19 cellular contexts compared by ENCODE assay signal in the genomic region with DNA sequence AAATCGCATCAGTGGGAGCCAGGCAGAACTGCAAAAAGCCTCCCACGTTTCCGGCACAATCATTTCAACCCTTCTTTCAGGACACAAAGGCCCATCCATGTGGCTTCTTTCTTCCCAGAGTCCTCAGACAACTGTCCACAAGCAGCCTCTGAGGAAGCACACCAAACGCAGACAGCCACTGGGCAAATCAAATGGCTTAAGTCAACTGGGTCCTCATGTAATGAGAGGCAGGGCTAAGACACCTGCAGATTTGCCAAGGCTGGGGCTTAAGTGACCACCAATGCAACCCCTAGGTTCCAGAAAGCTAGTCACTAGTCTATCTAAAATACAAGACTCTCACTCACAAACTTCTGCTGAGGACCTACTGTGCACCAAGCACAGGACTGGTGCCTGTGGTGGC. TPM values are rescaled to one million over a fixed set of nuclear protein-coding genes. Genes with fewer than 3 reads are reported as not detected.
A peak's percentile ranks its signal among the peaks of the same experiment; 100 is the strongest.
DNase-seq lines count a peak whose midpoint lies in the region; FAIRE-seq and TF ChIP-seq lines count a peak whose summit lies in the region.
"Had no signal": no experiment of that assay in that cellular context is flagged by ENCODE, and none has a peak within 500 bp of the region (broad histone marks: within the 10 kb centered on the region; RNA-seq: fewer than 3 reads in every experiment).

No MANE protein-coding gene starts in this region.

- peak overlapping the region; percentile 41 for H2BK5ac ChIP-seq in H1 (ENCODE audit: low read depth, low read length)
- H2BK5ac ChIP-seq in neuronal stem cell (ENCODE audit: low read length): no peak overlapping the region

- H3K36me3 ChIP-seq in Caco-2 (ENCODE audit: control insufficient read depth, insufficient read depth, low read length) (no peaks in the 10 kb centered on the region), OCI-LY3 (replicated peaks; ENCODE audit: low read depth, low read length) (peaks cover 40% of the 10 kb centered on the region), H1 (ENCODE audit: control insufficient read depth in 2 of 4, insufficient read depth in 4 of 4, low read length in 3 of 4) (peaks cover 0 to 4% (median 0%) of the 10 kb centered on the region in 4 experiments; a peak in 2 of 8 replicates), neuronal stem cell (replicated peaks in 1 of 2; ENCODE audit: control insufficient read depth in 2 of 2, insufficient read depth in 2 of 2, low read length in 2 of 2) (no peaks in the 10 kb centered on the region)
- H3K36me3 ChIP-seq: BLaER1 treated with 17β-estradiol and CSF1 and Interleukin-3, amounts not matched to agents 10 nM and 100 nM had no signal

- BruUV-seq in Caco-2 (replicated peaks; lab: Mats Ljungman, UMichigan): no TSS peak

- peaks cover 62% of the 10 kb centered on the region for H3K4me1 ChIP-seq in Caco-2
- peaks cover 82% of the 10 kb centered on the region for H3K4me1 ChIP-seq in OCI-LY3 (ENCODE audit: low read length)
- peaks cover 8 to 25% (median 14%) of the 10 kb centered on the region in 4 experiments for H3K4me1 ChIP-seq in H1 (replicated peaks in 1 of 4; ENCODE audit: control insufficient read depth in 3 of 4, insufficient read depth in 4 of 4, low read length in 3 of 4)
- peaks cover 0 to 7% of the 10 kb centered on the region in 2 donors for H3K4me1 ChIP-seq in neuronal stem cell (ENCODE audit: control insufficient read depth in 2 of 2, insufficient read depth in 1 of 2, low read depth in 1 of 2, low read length in 2 of 2)

- CTCF ChIA-PET in Caco-2 (lab: Charles Lee): no interaction called here
- CTCF ChIA-PET in H1 (lab: Charles Lee; ENCODE audit: partially characterized antibody): no interaction called here

- peak overlapping the region; percentile 69; the same call in 1 of the 2 replicates for H3K27ac ChIP-seq in OCI-LY3 (ENCODE audit: low read length)
- H3K27ac ChIP-seq in H1 (ENCODE audit: low read depth, low read length): no peak overlapping the region
- no peak overlapping the region for H3K27ac ChIP-seq in neuronal stem cell (replicated peaks; ENCODE audit: low read length)
- H3K27ac ChIP-seq: BLaER1 treated with 17β-estradiol and CSF1 and Interleukin-3, amounts not matched to agents 10 nM and 100 nM had no signal

- no peak for FAIRE-seq in H1 (lab: Jason Lieb, UNC)
- no peak for FAIRE-seq in GM19239 (lab: Jason Lieb, UNC)
- FAIRE-seq: RCC 7860 had no signal

- no peak for TF ChIP-seq POLR2A in H1 (IDR thresholded peaks at IDR 0.05; ENCODE audit: control extremely low read depth in 1 of 2, low read depth in 2 of 2, low read length in 2 of 2)

- no peak overlapping the region for H3K4me3 ChIP-seq in Caco-2 (ENCODE audit: low read depth, low read length)
- peak overlapping the region; percentile 33; the same call in 1 of the 2 replicates for H3K4me3 ChIP-seq in OCI-LY3 (ENCODE audit: low read length)
- no peak overlapping the region for H3K4me3 ChIP-seq in H1 (ENCODE audit: extremely low read depth in 1 of 4, insufficient read depth in 2 of 4, low read depth in 3 of 4, low read length in 4 of 4)
- no peak overlapping the region for H3K4me3 ChIP-seq in neuronal stem cell (ENCODE audit: low read length in 2 of 2)
- H3K4me3 ChIP-seq: BLaER1 treated with 17β-estradiol and CSF1 and Interleukin-3, amounts not matched to agents 10 nM and 100 nM had no signal

- H3K4me1 Mint-ChIP-seq in Caco-2 (ENCODE audit: low read depth, unreplicated experiment): peaks cover 60% of the 10 kb centered on the region
- peaks cover 1% of the 10 kb centered on the region for H3K4me1 Mint-ChIP-seq in T-helper 2 cell treated with Interferon-gamma antibody and Interleukin-4, amounts not matched to agents 5 μg/mL and 100 μg/mL, for 36 hours (ENCODE audit: low read depth)

- TF ChIP-seq RAD21 in H1 (IDR thresholded peaks at IDR 0.05 in 1 of 2, conservative IDR thresholded peaks at IDR 0.05 in 1 of 2; ENCODE audit: low read depth in 2 of 2, low read length in 2 of 2): no peak

- H2AK5ac ChIP-seq in H1 (ENCODE audit: low read depth, low read length) (no peak overlapping the region), neuronal stem cell (ENCODE audit: low read depth, low read length) (no peak overlapping the region)

- H2BK12ac ChIP-seq in H1 (ENCODE audit: low read depth, low read length): 0 out of 2 replicates have a peak overlapping the region, but pooled peaks have one; percentile 12
- H2BK12ac ChIP-seq in neuronal stem cell (ENCODE audit: low read length): no peak overlapping the region

- H3K36me3 Mint-ChIP-seq in Caco-2 (ENCODE audit: insufficient read depth, unreplicated experiment): peaks cover 8% of the 10 kb centered on the region
- H3K36me3 Mint-ChIP-seq in T-helper 2 cell treated with Interferon-gamma antibody and Interleukin-4, amounts not matched to agents 5 μg/mL and 100 μg/mL, for 36 hours (ENCODE audit: low read depth): peaks cover 2% of the 10 kb centered on the region

- 0 out of 2 replicates have a peak overlapping the region, but pooled peaks have one; percentile 24 for H2BK20ac ChIP-seq in H1 (ENCODE audit: low read length)

- TF ChIP-seq CTCF in Caco-2 (IDR thresholded peaks at IDR 0.05; ENCODE audit: insufficient read depth in 1 of 2, low read depth in 1 of 2, low read length in 1 of 2, severe bottlenecking in 1 of 2, unreplicated experiment in 1 of 2) (no peak), OCI-LY3 (IDR thresholded peaks at IDR 0.05; ENCODE audit: low read depth, low read length) (no peak), H1 (IDR thresholded peaks at IDR 0.05; ENCODE audit: control extremely low read depth in 1 of 3, insufficient read depth in 1 of 3, low read depth in 1 of 3, low read length in 3 of 3) (no peak)

- H4K20me1 ChIP-seq in OCI-LY3 (ENCODE audit: insufficient read depth, low read length) (no peaks in the 10 kb centered on the region), H1 (replicated peaks in 1 of 2; ENCODE audit: control insufficient read depth in 1 of 2, insufficient read depth in 2 of 2, low read length in 2 of 2) (no peaks in the 10 kb centered on the region)
- H4K20me1 ChIP-seq: BLaER1 treated with 17β-estradiol and CSF1 and Interleukin-3, amounts not matched to agents 10 nM and 100 nM had no signal

- WGBS in H1 (ENCODE audit: extremely low coverage in 1 of 2, insufficient coverage in 1 of 2, insufficient read length in 1 of 2, insufficient replicate concordance in 2 of 2, low coverage in 1 of 2, low lambda C conversion rate in 2 of 2, missing lambda C conversion rate in 1 of 2), 2 experiments: 92% methylated on average over 4 of the region's 4 CpGs; no CpG with 5 or more reads in 1 of the 2 experiments
- no CpG with 5 or more reads among the region's 4 CpGs for WGBS in neuronal stem cell (ENCODE audit: extremely low coverage in 2 of 2, insufficient read length in 2 of 2, insufficient replicate concordance in 1 of 2), 2 donors

- H3K18ac ChIP-seq in H1 (ENCODE audit: extremely low read depth, low read length): 0 out of 2 replicates have a peak overlapping the region, but pooled peaks have one; percentile 27
- H3K18ac ChIP-seq in neuronal stem cell (ENCODE audit: low read length): peak overlapping the region; percentile 41

- intact Hi-C loops in Caco-2 (cut with micrococcal nuclease; ENCODE audit: unreplicated experiment): no loop called here

- peak overlapping the region; percentile 69 for H3K27ac Mint-ChIP-seq in Caco-2 (ENCODE audit: unreplicated experiment)
- no peak overlapping the region for H3K27ac Mint-ChIP-seq in T-helper 2 cell treated with Interferon-gamma antibody and Interleukin-4, amounts not matched to agents 5 μg/mL and 100 μg/mL, for 36 hours

- H3K23ac ChIP-seq in H1 (ENCODE audit: insufficient read length): no peak overlapping the region
- peak overlapping the region; percentile 36 for H3K23ac ChIP-seq in neuronal stem cell (ENCODE audit: low read depth, low read length, poor library complexity)

- H2BK15ac ChIP-seq in H1 (ENCODE audit: low read length) (peak overlapping the region; percentile 8; the same call in 1 of the 2 replicates), neuronal stem cell (ENCODE audit: low read length) (no peak overlapping the region)

- H2BK120ac ChIP-seq in H1 (replicated peaks; ENCODE audit: low read depth, low read length): no peak overlapping the region
- no peak overlapping the region for H2BK120ac ChIP-seq in neuronal stem cell (ENCODE audit: low read depth, low read length)

- H3K14ac ChIP-seq in H1 (ENCODE audit: insufficient read length) (no peak overlapping the region), neuronal stem cell (ENCODE audit: low read length) (no peak overlapping the region)

- H4K8ac ChIP-seq in H1 (ENCODE audit: extremely low read depth, insufficient read depth, low read length) (0 out of 2 replicates have a peak overlapping the region, but pooled peaks have one; percentile 45), neuronal stem cell (ENCODE audit: low read depth, low read length) (no peak overlapping the region)

- H3K27me3 Mint-ChIP-seq in Caco-2 (ENCODE audit: insufficient read depth, unreplicated experiment): no peaks in the 10 kb centered on the region
- H3K27me3 Mint-ChIP-seq in T-helper 2 cell treated with Interferon-gamma antibody and Interleukin-4, amounts not matched to agents 5 μg/mL and 100 μg/mL, for 36 hours (ENCODE audit: low read depth): peaks cover 8% of the 10 kb centered on the region

- H4K91ac ChIP-seq in H1 (replicated peaks; ENCODE audit: insufficient read length, low read length): no peak overlapping the region
- H4K91ac ChIP-seq in neuronal stem cell (ENCODE audit: low read depth, low read length, poor library complexity): no peak overlapping the region

- H3K4me3 Mint-ChIP-seq in Caco-2 (ENCODE audit: unreplicated experiment): no peak overlapping the region
- no peak overlapping the region for H3K4me3 Mint-ChIP-seq in T-helper 2 cell treated with Interferon-gamma antibody and Interleukin-4, amounts not matched to agents 5 μg/mL and 100 μg/mL, for 36 hours

- H4K5ac ChIP-seq in H1 (ENCODE audit: insufficient read length, low read depth, low read length): no peak overlapping the region

- H3K9me3 Mint-ChIP-seq in Caco-2 (ENCODE audit: unreplicated experiment): peaks cover 10% of the 10 kb centered on the region
- no peaks in the 10 kb centered on the region for H3K9me3 Mint-ChIP-seq in T-helper 2 cell treated with Interferon-gamma antibody and Interleukin-4, amounts not matched to agents 5 μg/mL and 100 μg/mL, for 36 hours

- no peak for TF ChIP-seq EP300 in H1 (IDR thresholded peaks at IDR 0.05; ENCODE audit: borderline replicate concordance in 1 of 2, low read depth in 2 of 2, low read length in 2 of 2)

- H3K23me2 ChIP-seq in H1 (ENCODE audit: low read depth, low read length): no peaks in the 10 kb centered on the region; the same call in 1 of the 2 replicates

- H3K4me2 ChIP-seq in OCI-LY3 (ENCODE audit: low read length) (peak overlapping the region; percentile 70), H1 (ENCODE audit: insufficient read depth in 1 of 2, low read depth in 2 of 2, low read length in 2 of 2) (no peak overlapping the region), neuronal stem cell (ENCODE audit: insufficient read depth, low read length, poor library complexity, severe bottlenecking) (no peak overlapping the region)
- H3K4me2 ChIP-seq: BLaER1 treated with 17β-estradiol and CSF1 and Interleukin-3, amounts not matched to agents 10 nM and 100 nM had no signal

- POLR2A ChIA-PET in Caco-2 (lab: Charles Lee): no interaction called here
- POLR2A ChIA-PET in H1 (lab: Charles Lee; ENCODE audit: partially characterized antibody): no interaction called here

- H3K9me3 ChIP-seq in Caco-2 (no peaks in the 10 kb centered on the region), OCI-LY3 (ENCODE audit: insufficient read depth, low read length) (no peaks in the 10 kb centered on the region), H1 (ENCODE audit: insufficient read depth in 2 of 2, low read depth in 1 of 2, low read length in 1 of 2) (no peaks in the 10 kb centered on the region), neuronal stem cell (replicated peaks in 1 of 2; ENCODE audit: control insufficient read depth in 2 of 2, insufficient read depth in 1 of 2, low read depth in 1 of 2, low read length in 2 of 2) (no peaks in the 10 kb centered on the region)
- H3K9me3 ChIP-seq: BLaER1 treated with 17β-estradiol and CSF1 and Interleukin-3, amounts not matched to agents 10 nM and 100 nM had no signal

- H3K9ac ChIP-seq in OCI-LY3 (ENCODE audit: low read length) (peak overlapping the region; percentile 44; the same call in 1 of the 2 replicates), H1 (replicated peaks in 1 of 4; ENCODE audit: extremely low read depth in 1 of 4, low read depth in 3 of 4, low read length in 3 of 4) (no peak overlapping the region), neuronal stem cell (ENCODE audit: low read depth, low read length, poor library complexity) (no peak overlapping the region)
- H3K9ac ChIP-seq: BLaER1 treated with 17β-estradiol and CSF1 and Interleukin-3, amounts not matched to agents 10 nM and 100 nM had no signal

- H3K79me2 ChIP-seq in OCI-LY3 (ENCODE audit: low read length): peaks cover 97% of the 10 kb centered on the region
- peaks cover 28 to 95% of the 10 kb centered on the region in 2 experiments for H3K79me2 ChIP-seq in H1 (ENCODE audit: control insufficient read depth in 1 of 2, insufficient read depth in 2 of 2, low read length in 2 of 2)

- H3K79me1 ChIP-seq in H1 (ENCODE audit: low read depth, low read length): peaks cover 15% of the 10 kb centered on the region
- H3K79me1 ChIP-seq in neuronal stem cell (ENCODE audit: low read depth, low read length): no peaks in the 10 kb centered on the region

- H3K27me3 ChIP-seq in Caco-2 (replicated peaks; ENCODE audit: control insufficient read depth, insufficient read depth, low read length) (no peaks in the 10 kb centered on the region), OCI-LY3 (ENCODE audit: low read depth, low read length) (no peaks in the 10 kb centered on the region), H1 (replicated peaks in 1 of 4; ENCODE audit: control insufficient read depth in 3 of 4, extremely low read depth in 1 of 4, insufficient read depth in 3 of 4, low read length in 3 of 4) (no peaks in the 10 kb centered on the region), neuronal stem cell (ENCODE audit: control insufficient read depth in 3 of 3, insufficient read depth in 3 of 3, low read depth in 1 of 3, low read length in 3 of 3) (no peaks in the 10 kb centered on the region)

- no peak overlapping the region for H2AFZ ChIP-seq in OCI-LY3 (ENCODE audit: low read depth, low read length)
- H2AFZ ChIP-seq in H1 (ENCODE audit: low read length): no peak overlapping the region
- H2AFZ ChIP-seq in neuronal stem cell (ENCODE audit: low read length): no peak overlapping the region

- DNase-seq in Caco-2: no peak
- no peak for DNase-seq in H1 (ENCODE audit: low read depth in 1 of 2, low spot score in 2 of 2)
- no peak for DNase-seq in neuronal stem cell (ENCODE audit: low spot score)
- DNase-seq in kidney tubule cell (ENCODE audit: low spot score): no peak
- DNase-seq in T-helper 2 cell treated with Interferon-gamma antibody and Interleukin-4, amounts not matched to agents 5 μg/mL and 100 μg/mL, for 36 hours (ENCODE audit: low spot score): no peak
- DNase-seq in GM19239 (ENCODE audit: insufficient read length, low spot score): no peak
- no peak for DNase-seq in NCI-H1105 (lab: John Stamatoyannopoulos, UW)
- DNase-seq: DMS 273 treated with DMSO at 0.1 percent for 48 hours, EL, KG1, NCI-H1092, NCI-H1694, NCI-H2107, NCI-H2227 treated with DMSO at 0.1 percent for 48 hours, NCI-H524, SHP77 treated with DMSO at 0.1 percent for 48 hours had no signal

- H3K56ac ChIP-seq in H1 (replicated peaks; ENCODE audit: insufficient read length, low read depth, low read length): no peak overlapping the region

- H3K4ac ChIP-seq in H1 (replicated peaks; ENCODE audit: insufficient read length, low read depth, low read length) (no peak overlapping the region), neuronal stem cell (ENCODE audit: low read length) (no peak overlapping the region)

RNA-seq across cellular contexts. Expression of a gene that starts 8.0 kb away (rescaled TPM):
- 71.2 and 79.5 TPM in 2 replicates for total RNA-seq in Caco-2 (2022)
- 86.7 and 88.8 TPM in 2 replicates for total RNA-seq in H1 (2021; fragmentation: NEBNext Ultra II Directional; extraction: Animal tissue kit (Norgen Biotek cat#: 25700))
- polyA plus RNA-seq in H1 (2011; rRNA removed): 26.2 and 36.7 TPM in 2 replicates
- 37.2 TPM for polyA plus RNA-seq in H1 (2011; cell fraction: cytosol; rRNA removed)
- 64.0 TPM for polyA plus RNA-seq in H1 (2011; cell fraction: nucleus; rRNA removed)
- polyA plus RNA-seq in H1 (2012, experiment 1 of 2): 42.5 to 54.1 TPM (median 48.7 TPM) in 4 replicates
- 8.4 TPM for polyA plus RNA-seq in H1 (2012, experiment 2 of 2)
- polyA plus RNA-seq in H1 (2013, experiment 1 of 2): 21.4 TPM
- 20.6 TPM for polyA plus RNA-seq in H1 (2013, experiment 2 of 2)
- 96.3 and 100 TPM in 2 replicates for polyA minus RNA-seq in H1 (2011; rRNA and poly(A)+ RNA removed)
- 60.3 TPM for polyA minus RNA-seq in H1 (2011; cell fraction: cytosol; rRNA and poly(A)+ RNA removed)
- 113 TPM for polyA minus RNA-seq in H1 (2011; cell fraction: nucleus; rRNA and poly(A)+ RNA removed)
- polyA plus RNA-seq in neuronal stem cell (2013, experiment 1 of 2): 1.9 TPM
- polyA plus RNA-seq in neuronal stem cell (2013, experiment 2 of 2): 2.0 TPM

RNA-seq across cellular contexts. Expression of a gene that starts 8.5 kb away (rescaled TPM):
- total RNA-seq in Caco-2 (2022): 4.7 and 5.9 TPM in 2 replicates
- 8.6 and 9.8 TPM in 2 replicates for total RNA-seq in H1 (2021; fragmentation: NEBNext Ultra II Directional; extraction: Animal tissue kit (Norgen Biotek cat#: 25700))
- polyA plus RNA-seq in H1 (2011; rRNA removed): 1.9 and 3.2 TPM in 2 replicates
- 3.3 TPM for polyA plus RNA-seq in H1 (2011; cell fraction: cytosol; rRNA removed)
- 4.8 TPM for polyA plus RNA-seq in H1 (2011; cell fraction: nucleus; rRNA removed)
- polyA plus RNA-seq in H1 (2012, experiment 1 of 2): 2.9 to 4.5 TPM (median 3.8 TPM) in 4 replicates
- polyA plus RNA-seq in H1 (2012, experiment 2 of 2): 0.28 TPM
- polyA plus RNA-seq in H1 (2013, experiment 1 of 2): 5.4 TPM
- polyA plus RNA-seq in H1 (2013, experiment 2 of 2): 5.2 TPM
- 12.2 and 15.0 TPM in 2 replicates for polyA minus RNA-seq in H1 (2011; rRNA and poly(A)+ RNA removed)
- polyA minus RNA-seq in H1 (2011; cell fraction: cytosol; rRNA and poly(A)+ RNA removed): 6.0 TPM
- polyA minus RNA-seq in H1 (2011; cell fraction: nucleus; rRNA and poly(A)+ RNA removed): 17.2 TPM
- 0.06 TPM for polyA plus RNA-seq in neuronal stem cell (2013, experiment 1 of 2)
- 0.06 TPM for polyA plus RNA-seq in neuronal stem cell (2013, experiment 2 of 2)
